Comparison of ENCODE assay signal across 39 cellular contexts in the genomic region with DNA sequence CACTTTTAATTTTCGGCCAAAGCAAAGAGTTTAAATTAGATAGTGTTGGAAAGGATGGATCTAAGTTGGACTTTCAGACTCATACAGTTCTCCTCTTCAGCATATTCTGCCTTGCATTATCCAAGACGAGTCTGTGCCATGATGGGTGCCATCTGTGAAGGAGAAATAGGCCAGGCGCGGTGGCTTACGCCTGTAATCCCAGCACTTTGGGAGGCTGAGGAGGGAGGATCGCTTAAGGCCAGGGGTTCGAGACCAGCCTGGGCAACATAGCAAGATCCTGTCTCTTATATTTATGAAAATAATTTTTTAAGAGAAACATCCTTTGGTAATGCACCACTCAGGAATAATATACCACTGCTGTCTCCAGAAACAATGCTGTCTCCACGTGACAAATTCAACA. TPM values are rescaled to one million over a fixed set of nuclear protein-coding genes. Genes with fewer than 3 reads are reported as not detected.
"Had no signal": no experiment of that assay in that cellular context is flagged by ENCODE, and none has a peak within 500 bp of the region (broad histone marks: within the 10 kb centered on the region; RNA-seq: fewer than 3 reads in every experiment).

No MANE protein-coding gene starts in this region.

- DNase-seq: activated effector memory CD4-positive, alpha-beta T cell treated with anti-CD3 and anti-CD28 coated beads, Interleukin-2, amount 50 U/mL, for 16 hours; activated effector memory CD4-positive, alpha-beta T cell treated with Interleukin-2 at 50 U/mL for 16 hours; activated gamma-delta T cell; activated gamma-delta T cell treated with Interleukin-2 at 50 U/mL for 16 hours; activated naive CD4-positive, alpha-beta T cell; activated naive CD4-positive, alpha-beta T cell treated with anti-CD3 and anti-CD28 coated beads for 36 hours; activated naive CD4-positive, alpha-beta T cell treated with anti-CD3 and anti-CD28 coated beads, Interleukin-2, amount 10 ng/mL, durations not matched to agents 7 days and 5 days; activated naive CD4-positive, alpha-beta T cell treated with anti-CD3 and anti-CD28 coated beads, Interleukin-2, amount 50 U/mL, for 16 hours; activated naive CD4-positive, alpha-beta T cell treated with Interleukin-2 at 50 U/mL for 16 hours; activated naive CD8-positive, alpha-beta T cell treated with anti-CD3 and anti-CD28 coated beads for 36 hours; activated naive CD8-positive, alpha-beta T cell treated with anti-CD3 and anti-CD28 coated beads, Interleukin-2, amount 10 ng/mL, durations not matched to agents 7 days and 5 days; activated naive CD8-positive, alpha-beta T cell treated with anti-CD3 and anti-CD28 coated beads, Interleukin-2, amount 50 U/mL, for 24 hours; activated T-cell treated with anti-CD3 and anti-CD28 coated beads, Interleukin-2, amount 50 U/mL, for 1 hour; activated T-cell treated with anti-CD3 and anti-CD28 coated beads, Interleukin-2, amount 50 U/mL, for 24 hours; activated T-cell treated with anti-CD3 and anti-CD28 coated beads, Interleukin-2, amount 50 U/mL, for 4 hours; activated T-cell treated with anti-CD3 and anti-CD28 coated beads, Interleukin-2, amount 50 U/mL, for 48 hours; activated T-cell treated with anti-CD3 and anti-CD28 coated beads, Interleukin-2, amount 50 U/mL, for 72 hours; adrenal gland; amniotic stem cell; amygdala; anterior cingulate cortex; aorta; body of pancreas; brain microvascular endothelial cell; caudate nucleus; central memory CD4-positive, alpha-beta T cell; cerebellar nuclear complex had no signal

- H3K27me3 ChIP-seq: adrenal gland, ascending aorta, body of pancreas, brain microvascular endothelial cell, breast epithelium, cardiac muscle cell had no signal

- H3K27ac Mint-ChIP-seq: activated naive CD4-positive, alpha-beta T cell treated with anti-CD3 and anti-CD28 coated beads for 36 hours; activated naive CD4-positive, alpha-beta T cell treated with anti-CD3 and anti-CD28 coated beads, Interleukin-2, amount 10 ng/mL, durations not matched to agents 7 days and 5 days; activated naive CD4-positive, alpha-beta T cell treated with anti-CD3 and anti-CD28 coated beads, Interleukin-2, amount 50 U/mL, for 24 hours; activated naive CD4-positive, alpha-beta T cell treated with anti-CD3 and anti-CD28 coated beads, Interleukin-2, amount 50 U/mL, for 72 hours; activated naive CD8-positive, alpha-beta T cell; activated naive CD8-positive, alpha-beta T cell treated with anti-CD3 and anti-CD28 coated beads for 36 hours; activated naive CD8-positive, alpha-beta T cell treated with anti-CD3 and anti-CD28 coated beads, Interleukin-2, amount 10 ng/mL, durations not matched to agents 7 days and 5 days; activated naive CD8-positive, alpha-beta T cell treated with anti-CD3 and anti-CD28 coated beads, Interleukin-2, amount 50 U/mL, for 24 hours; activated T-cell treated with anti-CD3 and anti-CD28 coated beads, Interleukin-2, amount 50 U/mL, for 24 hours; activated T-cell treated with anti-CD3 and anti-CD28 coated beads, Interleukin-2, amount 50 U/mL, for 72 hours; activated T-helper 1 cell treated with anti-CD3 and anti-CD28 coated beads, Interleukin-12 subunit alpha, Interleukin-12 subunit beta, Interleukin-2, Interleukin-4 antibody, amounts not matched to agents 30 ng/mL and 10 ng/mL and 1 ng/mL, durations not matched to agents 14 hours and 24 hours and 36 hours; activated T-helper 17 cell treated with anti-CD3 and anti-CD28 coated beads, Interleukin-2, amount 50 U/mL, for 72 hours; activated T-helper 2 cell treated with anti-CD3 and anti-CD28 coated beads, Interferon-gamma antibody, Interleukin-2, Interleukin-4, amounts not matched to agents 10 μg/mL and 5 μg/mL and 100 μg/mL, durations not matched to agents 14 hours and 24 hours and 36 hours; brain had no signal

- H3K36me3 ChIP-seq: adrenal gland, ascending aorta, brain microvascular endothelial cell, breast epithelium, cardiac muscle cell had no signal

- H3K4me3 ChIP-seq: adrenal gland, ascending aorta, body of pancreas, breast epithelium, cardiac muscle cell had no signal

- H3K9me3 ChIP-seq: adrenal gland, ascending aorta, body of pancreas, breast epithelium had no signal

- ATAC-seq: activated naive CD4-positive, alpha-beta T cell treated with anti-CD3 and anti-CD28 coated beads, Interleukin-2, amount 50 U/mL, for 72 hours; activated naive CD8-positive, alpha-beta T cell treated with anti-CD3 and anti-CD28 coated beads, Interleukin-2, amount 50 U/mL, for 24 hours; activated T-cell treated with anti-CD3 and anti-CD28 coated beads, Interleukin-2, amount 50 U/mL, for 4 hours; activated T-cell treated with anti-CD3 and anti-CD28 coated beads, Interleukin-2, amount 50 U/mL, for 72 hours; activated T-helper 17 cell treated with anti-CD3 and anti-CD28 coated beads, Interleukin-2, amount 50 U/mL, for 72 hours; body of pancreas had no signal

- H3K9me3 Mint-ChIP-seq: activated naive CD4-positive, alpha-beta T cell treated with anti-CD3 and anti-CD28 coated beads for 36 hours; activated naive CD4-positive, alpha-beta T cell treated with anti-CD3 and anti-CD28 coated beads, Interleukin-2, amount 10 ng/mL, durations not matched to agents 7 days and 5 days; activated naive CD4-positive, alpha-beta T cell treated with anti-CD3 and anti-CD28 coated beads, Interleukin-2, amount 50 U/mL, for 24 hours; activated naive CD4-positive, alpha-beta T cell treated with anti-CD3 and anti-CD28 coated beads, Interleukin-2, amount 50 U/mL, for 72 hours; activated naive CD8-positive, alpha-beta T cell treated with anti-CD3 and anti-CD28 coated beads for 36 hours; activated naive CD8-positive, alpha-beta T cell treated with anti-CD3 and anti-CD28 coated beads, Interleukin-2, amount 10 ng/mL, durations not matched to agents 7 days and 5 days; activated naive CD8-positive, alpha-beta T cell treated with anti-CD3 and anti-CD28 coated beads, Interleukin-2, amount 50 U/mL, for 24 hours; activated T-cell treated with anti-CD3 and anti-CD28 coated beads, Interleukin-2, amount 50 U/mL, for 24 hours; activated T-cell treated with anti-CD3 and anti-CD28 coated beads, Interleukin-2, amount 50 U/mL, for 4 hours; activated T-cell treated with anti-CD3 and anti-CD28 coated beads, Interleukin-2, amount 50 U/mL, for 72 hours; activated T-helper 1 cell treated with anti-CD3 and anti-CD28 coated beads, Interleukin-12 subunit alpha, Interleukin-12 subunit beta, Interleukin-2, Interleukin-4 antibody, amounts not matched to agents 30 ng/mL and 10 ng/mL and 1 ng/mL, durations not matched to agents 14 hours and 24 hours and 36 hours; activated T-helper 17 cell treated with anti-CD3 and anti-CD28 coated beads, Interleukin-2, amount 50 U/mL, for 72 hours; activated T-helper 2 cell treated with anti-CD3 and anti-CD28 coated beads, Interferon-gamma antibody, Interleukin-2, Interleukin-4, amounts not matched to agents 10 μg/mL and 5 μg/mL and 100 μg/mL, durations not matched to agents 14 hours and 24 hours and 36 hours; central memory CD8-positive, alpha-beta T cell had no signal

- H3K27ac ChIP-seq: adrenal gland, ascending aorta, body of pancreas, brain microvascular endothelial cell, breast epithelium, cardiac muscle cell had no signal

- H3K4me1 ChIP-seq: adrenal gland, ascending aorta, body of pancreas, breast epithelium had no signal

- FAIRE-seq: astrocyte had no signal

- H3K27me3 Mint-ChIP-seq: activated naive CD4-positive, alpha-beta T cell treated with anti-CD3 and anti-CD28 coated beads, Interleukin-2, amount 50 U/mL, for 24 hours; brain had no signal

- H3K36me3 Mint-ChIP-seq: activated naive CD4-positive, alpha-beta T cell treated with anti-CD3 and anti-CD28 coated beads, Interleukin-2, amount 10 ng/mL, durations not matched to agents 7 days and 5 days; activated naive CD4-positive, alpha-beta T cell treated with anti-CD3 and anti-CD28 coated beads, Interleukin-2, amount 50 U/mL, for 24 hours; activated naive CD4-positive, alpha-beta T cell treated with anti-CD3 and anti-CD28 coated beads, Interleukin-2, amount 50 U/mL, for 72 hours; activated naive CD8-positive, alpha-beta T cell; activated naive CD8-positive, alpha-beta T cell treated with anti-CD3 and anti-CD28 coated beads for 36 hours; activated naive CD8-positive, alpha-beta T cell treated with anti-CD3 and anti-CD28 coated beads, Interleukin-2, amount 10 ng/mL, durations not matched to agents 7 days and 5 days; brain had no signal

- H3K4me3 Mint-ChIP-seq: activated naive CD4-positive, alpha-beta T cell treated with anti-CD3 and anti-CD28 coated beads for 36 hours; activated naive CD4-positive, alpha-beta T cell treated with anti-CD3 and anti-CD28 coated beads, Interleukin-2, amount 10 ng/mL, durations not matched to agents 7 days and 5 days; activated naive CD4-positive, alpha-beta T cell treated with anti-CD3 and anti-CD28 coated beads, Interleukin-2, amount 50 U/mL, for 24 hours; activated naive CD8-positive, alpha-beta T cell; activated naive CD8-positive, alpha-beta T cell treated with anti-CD3 and anti-CD28 coated beads for 36 hours; activated naive CD8-positive, alpha-beta T cell treated with anti-CD3 and anti-CD28 coated beads, Interleukin-2, amount 10 ng/mL, durations not matched to agents 7 days and 5 days; activated naive CD8-positive, alpha-beta T cell treated with anti-CD3 and anti-CD28 coated beads, Interleukin-2, amount 50 U/mL, for 24 hours; activated T-cell treated with anti-CD3 and anti-CD28 coated beads, Interleukin-2, amount 50 U/mL, for 24 hours; activated T-cell treated with anti-CD3 and anti-CD28 coated beads, Interleukin-2, amount 50 U/mL, for 4 hours; activated T-cell treated with anti-CD3 and anti-CD28 coated beads, Interleukin-2, amount 50 U/mL, for 72 hours; activated T-helper 1 cell treated with anti-CD3 and anti-CD28 coated beads, Interleukin-12 subunit alpha, Interleukin-12 subunit beta, Interleukin-2, Interleukin-4 antibody, amounts not matched to agents 30 ng/mL and 10 ng/mL and 1 ng/mL, durations not matched to agents 14 hours and 24 hours and 36 hours; activated T-helper 17 cell treated with anti-CD3 and anti-CD28 coated beads, Interleukin-2, amount 50 U/mL, for 72 hours; brain; central memory CD8-positive, alpha-beta T cell had no signal

- H3K4me1 Mint-ChIP-seq: activated naive CD4-positive, alpha-beta T cell treated with anti-CD3 and anti-CD28 coated beads, Interleukin-2, amount 10 ng/mL, durations not matched to agents 7 days and 5 days; activated naive CD4-positive, alpha-beta T cell treated with anti-CD3 and anti-CD28 coated beads, Interleukin-2, amount 50 U/mL, for 24 hours; activated naive CD8-positive, alpha-beta T cell treated with anti-CD3 and anti-CD28 coated beads for 36 hours; activated naive CD8-positive, alpha-beta T cell treated with anti-CD3 and anti-CD28 coated beads, Interleukin-2, amount 10 ng/mL, durations not matched to agents 7 days and 5 days; activated naive CD8-positive, alpha-beta T cell treated with anti-CD3 and anti-CD28 coated beads, Interleukin-2, amount 50 U/mL, for 24 hours; activated T-helper 17 cell treated with anti-CD3 and anti-CD28 coated beads, Interleukin-2, amount 50 U/mL, for 72 hours; brain; central memory CD8-positive, alpha-beta T cell had no signal

RNA-seq across cellular contexts. Expression of a gene that starts 6.5 kb away (rescaled TPM):
- total RNA-seq: ascending aorta had no signal
